9 cellular contexts compared by ENCODE assay signal in genomic region chr9:128097156-128098016, GRCh38. TPM values are rescaled to one million over a fixed set of nuclear protein-coding genes. Genes with fewer than 3 reads are reported as not detected.
DNase-seq lines count a peak whose midpoint lies in the region; ATAC-seq and TF ChIP-seq lines count a peak whose summit lies in the region.
"Had no signal": no experiment of that assay in that cellular context is flagged by ENCODE, and none has a peak within 500 bp of the region (broad histone marks: within the 10 kb centered on the region; RNA-seq: fewer than 3 reads in every experiment).

No MANE protein-coding gene starts in this region.

- peaks cover 5% of the 10 kb centered on the region for H4K20me1 ChIP-seq in osteoblast (ENCODE audit: insufficient read depth, low read length)

- no peaks in the 10 kb centered on the region for H3K27me3 ChIP-seq in endocrine pancreas (ENCODE audit: control insufficient read depth, insufficient read depth, low read length)
- H3K27me3 ChIP-seq in osteoblast (ENCODE audit: insufficient read depth, low read length) = no peaks in the 10 kb centered on the region

- peak overlapping the region; percentile 35 for H3K9ac ChIP-seq in endocrine pancreas (ENCODE audit: control insufficient read depth, insufficient read depth, low read length)

- TF ChIP-seq CTCF in AG04449 (IDR thresholded peaks at IDR 0.05; ENCODE audit: insufficient read depth, low read length, missing control alignments) = no peak
- TF ChIP-seq CTCF in osteoblast (IDR thresholded peaks at IDR 0.05; ENCODE audit: extremely low read depth, low read depth, low read length) = no peak

- ATAC-seq in GM21423 (IDR thresholded peaks at IDR 0.05; ENCODE audit: unreplicated experiment) = no peak
- no peak for ATAC-seq in GM18517 (IDR thresholded peaks at IDR 0.05; ENCODE audit: unreplicated experiment)
- ATAC-seq in HG03135 (IDR thresholded peaks at IDR 0.05; ENCODE audit: unreplicated experiment) = no peak

- CTCF ChIA-PET in AG04449 (lab: Yijun Ruan, JAX) = interaction anchor here (0.8 to 15.3 kb wide), 11 partner anchors 10 to 155 kb away, joined by 3 to 264 read pairs (median 4); no protein-coding TSS in a partner anchor

- no peak overlapping the region for H2AFZ ChIP-seq in osteoblast (ENCODE audit: low read length)

- H3K4me3 ChIP-seq in AG04449 (ENCODE audit: low read depth, low read length) (peak overlapping the region; percentile 33; the same call in 1 of the 2 replicates), endocrine pancreas (ENCODE audit: control insufficient read depth, insufficient read depth, low read length) (no peak overlapping the region), osteoblast (ENCODE audit: insufficient read depth, low read length) (no peak overlapping the region)

- H3K27ac ChIP-seq in KOPT-K1 (ENCODE audit: low read depth, low read length, poor library complexity, severe bottlenecking) (peak overlapping the region; percentile 99), osteoblast (ENCODE audit: low read depth, low read length) (peak overlapping the region; percentile 99)

- POLR2A ChIA-PET in AG04449 (lab: Yijun Ruan, JAX) = interaction anchor here (0.6 to 2.0 kb wide), 7 partner anchors 23 to 176 kb away, joined by 3 to 7 read pairs (median 4); partner anchors contain the start of genes NAIF1 and SLC25A25

- DNase-seq in AG04449 (ENCODE audit: low read depth, low spot score) = no peak
- DNase-seq in osteoblast (ENCODE audit: insufficient read length, low spot score, missing footprints) = peak; percentile 45
- DNase-seq in cortex of kidney (lab: John Stamatoyannopoulos, UW) = no peak

- H3K9me3 ChIP-seq in KOPT-K1 (ENCODE audit: insufficient read depth, low read length, poor library complexity, severe bottlenecking) = no peaks in the 10 kb centered on the region
- H3K9me3 ChIP-seq in endocrine pancreas (ENCODE audit: control insufficient read depth, low read length) = no peaks in the 10 kb centered on the region
- no peaks in the 10 kb centered on the region for H3K9me3 ChIP-seq in osteoblast (ENCODE audit: low read depth, low read length)

- peaks cover 59% of the 10 kb centered on the region for H3K36me3 ChIP-seq in KOPT-K1 (ENCODE audit: insufficient read depth, low read length)
- no peaks in the 10 kb centered on the region for H3K36me3 ChIP-seq in endocrine pancreas (ENCODE audit: control insufficient read depth, insufficient read depth, low read length)
- H3K36me3 ChIP-seq in osteoblast (ENCODE audit: insufficient read depth, low read length) = peaks cover 17% of the 10 kb centered on the region

- H3K4me1 ChIP-seq in endocrine pancreas (ENCODE audit: control insufficient read depth, insufficient read depth, low read length) = peaks cover 14% of the 10 kb centered on the region
- H3K4me1 ChIP-seq in osteoblast (ENCODE audit: insufficient read depth, low read length) = peaks cover 53% of the 10 kb centered on the region

- H3K4me2 ChIP-seq in osteoblast (ENCODE audit: insufficient read depth, low read length) = peak overlapping the region; percentile 86

- peaks cover 81% of the 10 kb centered on the region for H3K79me2 ChIP-seq in osteoblast (ENCODE audit: insufficient read depth, low read length)

RNA-seq across cellular contexts. Expression of gene SLC25A25, which starts 29.4 kb away (rescaled TPM):
- 9.7 and 13.4 TPM in 2 replicates for total RNA-seq in osteoblast

RNA-seq across cellular contexts. Expression of gene PTGES2, which starts 30.1 kb away (rescaled TPM):
- total RNA-seq in osteoblast = 42.7 and 50.3 TPM in 2 replicates

RNA-seq across cellular contexts. Expression of gene NAIF1, which starts 30.3 kb away (rescaled TPM):
- total RNA-seq in osteoblast = 10.1 and 10.6 TPM in 2 replicates

RNA-seq across cellular contexts. Expression of gene LCN2, which starts 51.9 kb away (rescaled TPM):
- total RNA-seq in osteoblast = not detected in 2 replicates
- total RNA-seq: OCI-LY7 had no signal
